ENCODE assay signal across 12 cellular contexts in genomic region chr15:74792227-74793016, GRCh38. TPM values are rescaled to one million over a fixed set of nuclear protein-coding genes. Genes with fewer than 3 reads are reported as not detected.
DNase-seq lines count a peak whose midpoint lies in the region; ATAC-seq, FAIRE-seq and TF ChIP-seq lines count a peak whose summit lies in the region.
"Had no signal": no experiment of that assay in that cellular context is flagged by ENCODE, and none has a peak within 500 bp of the region (broad histone marks: within the 10 kb centered on the region; RNA-seq: fewer than 3 reads in every experiment).

No MANE protein-coding gene starts in this region.

- no peak overlapping the region for H3K56ac ChIP-seq in H1 (replicated peaks; ENCODE audit: insufficient read length, low read depth, low read length)

- H3K4me1 ChIP-seq in Peyer's patch (peaks cover 19 to 76% (median 52%) of the 10 kb centered on the region in 4 donors), H1 (replicated peaks in 1 of 4; ENCODE audit: control insufficient read depth in 3 of 4, insufficient read depth in 4 of 4, low read length in 3 of 4) (peaks cover 4 to 27% (median 14%) of the 10 kb centered on the region in 4 experiments), stomach (peaks cover 59 to 95% (median 73%) of the 10 kb centered on the region in 4 donors), neuronal stem cell (ENCODE audit: control insufficient read depth in 2 of 2, insufficient read depth in 1 of 2, low read depth in 1 of 2, low read length in 2 of 2) (peaks cover 11 to 19% of the 10 kb centered on the region in 2 donors)

- H2AFZ ChIP-seq in H1 (ENCODE audit: low read length) (no peak overlapping the region), neuronal stem cell (ENCODE audit: low read length) (no peak overlapping the region)

- TF ChIP-seq POLR2A in Peyer's patch (IDR thresholded peaks at IDR 0.05) (no peak), H1 (IDR thresholded peaks at IDR 0.05; ENCODE audit: control extremely low read depth in 1 of 2, low read depth in 2 of 2, low read length in 2 of 2) (no peak), stomach (IDR thresholded peaks at IDR 0.05) (no peak)

- no peak for FAIRE-seq in H1 (lab: Jason Lieb, UNC)

- H4K5ac ChIP-seq in H1 (ENCODE audit: insufficient read length, low read depth, low read length) = no peak overlapping the region

- peaks cover 29% of the 10 kb centered on the region for H3K79me1 ChIP-seq in H1 (ENCODE audit: low read depth, low read length)
- H3K79me1 ChIP-seq in neuronal stem cell (ENCODE audit: low read depth, low read length) = peaks cover 8% of the 10 kb centered on the region

- no peak overlapping the region for H2BK5ac ChIP-seq in H1 (ENCODE audit: low read depth, low read length)
- H2BK5ac ChIP-seq in neuronal stem cell (ENCODE audit: low read length) = no peak overlapping the region

- H4K20me1 ChIP-seq in H1 (replicated peaks in 1 of 2; ENCODE audit: control insufficient read depth in 1 of 2, insufficient read depth in 2 of 2, low read length in 2 of 2) = peaks cover 36 to 49% of the 10 kb centered on the region in 2 experiments

- no peak overlapping the region for H3K23ac ChIP-seq in H1 (ENCODE audit: insufficient read length)
- H3K23ac ChIP-seq in neuronal stem cell (ENCODE audit: low read depth, low read length, poor library complexity) = no peak overlapping the region

- no peaks in the 10 kb centered on the region for H3K27me3 Mint-ChIP-seq in activated naive CD4-positive, alpha-beta T cell treated with anti-CD3 and anti-CD28 coated beads for 36 hours (ENCODE audit: low read depth)

- peaks cover 0 to 7% of the 10 kb centered on the region in 2 experiments; a peak in 1 of 4 replicates for H3K79me2 ChIP-seq in H1 (ENCODE audit: control insufficient read depth in 1 of 2, insufficient read depth in 2 of 2, low read length in 2 of 2)

- DNase-seq in activated naive CD4-positive, alpha-beta T cell treated with anti-CD3 and anti-CD28 coated beads for 36 hours = no peak
- DNase-seq in activated naive CD4-positive, alpha-beta T cell treated with anti-CD3 and anti-CD28 coated beads, Interleukin-2, amount 50 U/mL, for 16 hours = no peak
- peak in 1 of 3 donors; percentile 44 for DNase-seq in Peyer's patch
- DNase-seq in H1 (ENCODE audit: low read depth in 1 of 2, low spot score in 2 of 2) = no peak
- no peak for DNase-seq in stomach
- DNase-seq in neuronal stem cell (ENCODE audit: low spot score) = no peak
- DNase-seq in stimulated activated CD4-positive, alpha-beta T cell treated with anti-CD3 and anti-CD28 coated beads, Interleukin-4, amount 100 ng/mL, for 1 hour = no peak
- DNase-seq: SHP77; stimulated activated CD4-positive, alpha-beta T cell treated with anti-CD3 and anti-CD28 coated beads, Interleukin-15, amount 100 ng/mL, for 24 hours had no signal

- H3K36me3 Mint-ChIP-seq in activated naive CD4-positive, alpha-beta T cell treated with anti-CD3 and anti-CD28 coated beads for 36 hours (ENCODE audit: low read depth) = peaks cover 44% of the 10 kb centered on the region

- no peaks in the 10 kb centered on the region for H3K9me3 ChIP-seq in Peyer's patch
- no peaks in the 10 kb centered on the region for H3K9me3 ChIP-seq in H1 (ENCODE audit: insufficient read depth in 2 of 2, low read depth in 1 of 2, low read length in 1 of 2)
- H3K9me3 ChIP-seq in stomach = no peaks in the 10 kb centered on the region
- H3K9me3 ChIP-seq in neuronal stem cell (replicated peaks in 1 of 2; ENCODE audit: control insufficient read depth in 2 of 2, insufficient read depth in 1 of 2, low read depth in 1 of 2, low read length in 2 of 2) = no peaks in the 10 kb centered on the region

- H3K4ac ChIP-seq in H1 (replicated peaks; ENCODE audit: insufficient read length, low read depth, low read length) = no peak overlapping the region
- H3K4ac ChIP-seq in neuronal stem cell (ENCODE audit: low read length) = no peak overlapping the region

- no peak overlapping the region for H3K18ac ChIP-seq in H1 (ENCODE audit: extremely low read depth, low read length)
- H3K18ac ChIP-seq in neuronal stem cell (ENCODE audit: low read length) = no peak overlapping the region

- TF ChIP-seq CTCF in Peyer's patch (IDR thresholded peaks at IDR 0.05) = no peak
- no peak for TF ChIP-seq CTCF in H1 (IDR thresholded peaks at IDR 0.05; ENCODE audit: control extremely low read depth in 1 of 3, insufficient read depth in 1 of 3, low read depth in 1 of 3, low read length in 3 of 3)
- TF ChIP-seq CTCF in stomach (IDR thresholded peaks at IDR 0.05) = no peak

- H3K27ac ChIP-seq in Peyer's patch (peak overlapping the region in 3 of 4 donors; percentile 12 to 97 (median 37)), H1 (ENCODE audit: low read depth, low read length) (no peak overlapping the region), stomach (peak overlapping the region in 3 of 5 donors; percentile 6 to 36 (median 19)), neuronal stem cell (replicated peaks; ENCODE audit: low read length) (no peak overlapping the region)

- H4K8ac ChIP-seq in H1 (ENCODE audit: extremely low read depth, insufficient read depth, low read length) (no peak overlapping the region), neuronal stem cell (ENCODE audit: low read depth, low read length) (no peak overlapping the region)

- 92% methylated on average over 12 of the region's 12 CpGs; no CpG with 5 or more reads in 1 of the 2 experiments for WGBS in H1 (ENCODE audit: extremely low coverage in 1 of 2, insufficient coverage in 1 of 2, insufficient read length in 1 of 2, insufficient replicate concordance in 2 of 2, low coverage in 1 of 2, low lambda C conversion rate in 2 of 2, missing lambda C conversion rate in 1 of 2), 2 experiments
- 67 to 78% (median 72%) methylated on average over 10 to 12 of the region's 12 CpGs for WGBS in stomach, 5 donors
- no CpG with 5 or more reads among the region's 12 CpGs for WGBS in neuronal stem cell (ENCODE audit: extremely low coverage in 2 of 2, insufficient read length in 2 of 2, insufficient replicate concordance in 1 of 2), 2 donors

- peak overlapping the region in 1 of 4 donors; percentile 30 for H3K4me3 ChIP-seq in Peyer's patch
- H3K4me3 ChIP-seq in H1 (ENCODE audit: extremely low read depth in 1 of 4, insufficient read depth in 2 of 4, low read depth in 3 of 4, low read length in 4 of 4) = no peak overlapping the region
- H3K4me3 ChIP-seq in stomach = no peak overlapping the region
- no peak overlapping the region for H3K4me3 ChIP-seq in neuronal stem cell (ENCODE audit: low read length in 2 of 2)

- H3K9me3 Mint-ChIP-seq in activated naive CD4-positive, alpha-beta T cell treated with anti-CD3 and anti-CD28 coated beads for 36 hours = no peaks in the 10 kb centered on the region

- peak overlapping the region; percentile 3 for H3K4me3 Mint-ChIP-seq in activated naive CD4-positive, alpha-beta T cell treated with anti-CD3 and anti-CD28 coated beads for 36 hours

- H2BK12ac ChIP-seq in H1 (ENCODE audit: low read depth, low read length) (no peak overlapping the region), neuronal stem cell (ENCODE audit: low read length) (no peak overlapping the region)

- intact Hi-C loops in activated naive CD4-positive, alpha-beta T cell treated with anti-CD3 and anti-CD28 coated beads for 36 hours (cut with micrococcal nuclease) = no loop called here
- intact Hi-C loops in stomach (cut with DNase I; ENCODE audit: low total_unique reads) = no loop called here

- TF ChIP-seq RAD21 in H1 (IDR thresholded peaks at IDR 0.05 in 1 of 2, conservative IDR thresholded peaks at IDR 0.05 in 1 of 2; ENCODE audit: low read depth in 2 of 2, low read length in 2 of 2) = no peak

- CTCF ChIA-PET in activated naive CD4-positive, alpha-beta T cell treated with anti-CD3 and anti-CD28 coated beads for 36 hours (lab: Charles Lee) = interaction anchor here (0.8 to 29.5 kb wide), 6 partner anchors 13 to 417 kb away, joined by 3 to 1193 read pairs (median 5); partner anchors contain the start of gene CSK
- CTCF ChIA-PET in H1 (lab: Charles Lee; ENCODE audit: partially characterized antibody) = interaction anchor here (0.5 to 53.7 kb wide), 15 partner anchors 8 to 239 kb away, joined by 3 to 1439 read pairs (median 5); partner anchors contain the start of genes CLK3 and CSK

- no peak for ATAC-seq in activated CD4-positive, CD25-positive, alpha-beta regulatory T cell treated with anti-CD3 and anti-CD28 coated beads, Interleukin-2, amount 50 U/mL, for 24 hours
- ATAC-seq: HCT116 had no signal

- H3K4me2 ChIP-seq in H1 (ENCODE audit: insufficient read depth in 1 of 2, low read depth in 2 of 2, low read length in 2 of 2) (no peak overlapping the region), neuronal stem cell (ENCODE audit: insufficient read depth, low read length, poor library complexity, severe bottlenecking) (no peak overlapping the region)

- H2AK5ac ChIP-seq in H1 (ENCODE audit: low read depth, low read length) (no peak overlapping the region), neuronal stem cell (ENCODE audit: low read depth, low read length) (no peak overlapping the region)

- H2BK120ac ChIP-seq in H1 (replicated peaks; ENCODE audit: low read depth, low read length) = no peak overlapping the region
- H2BK120ac ChIP-seq in neuronal stem cell (ENCODE audit: low read depth, low read length) = no peak overlapping the region

- TF ChIP-seq EP300 in H1 (IDR thresholded peaks at IDR 0.05; ENCODE audit: borderline replicate concordance in 1 of 2, low read depth in 2 of 2, low read length in 2 of 2) (no peak), stomach (IDR thresholded peaks at IDR 0.05) (no peak)

- H2BK20ac ChIP-seq in H1 (ENCODE audit: low read length) = no peak overlapping the region

- no peaks in the 10 kb centered on the region for H3K27me3 ChIP-seq in Peyer's patch
- H3K27me3 ChIP-seq in H1 (replicated peaks in 1 of 4; ENCODE audit: control insufficient read depth in 3 of 4, extremely low read depth in 1 of 4, insufficient read depth in 3 of 4, low read length in 3 of 4) = no peaks in the 10 kb centered on the region
- no peaks in the 10 kb centered on the region for H3K27me3 ChIP-seq in stomach
- no peaks in the 10 kb centered on the region for H3K27me3 ChIP-seq in neuronal stem cell (ENCODE audit: control insufficient read depth in 3 of 3, insufficient read depth in 3 of 3, low read depth in 1 of 3, low read length in 3 of 3)

- H3K9ac ChIP-seq in H1 (replicated peaks in 1 of 4; ENCODE audit: extremely low read depth in 1 of 4, low read depth in 3 of 4, low read length in 3 of 4) = no peak overlapping the region
- no peak overlapping the region for H3K9ac ChIP-seq in neuronal stem cell (ENCODE audit: low read depth, low read length, poor library complexity)

- H3K14ac ChIP-seq in H1 (ENCODE audit: insufficient read length) (no peak overlapping the region), neuronal stem cell (ENCODE audit: low read length) (no peak overlapping the region)

- no peaks in the 10 kb centered on the region for H3K23me2 ChIP-seq in H1 (ENCODE audit: low read depth, low read length)

- POLR2A ChIA-PET in H1 (lab: Charles Lee; ENCODE audit: partially characterized antibody) = interaction anchor here (0.6 to 2.8 kb wide), 8 partner anchors 8 to 275 kb away, joined by 3 to 14 read pairs (median 4); partner anchors contain the start of gene CSK

- H3K36me3 ChIP-seq in Peyer's patch (no peaks in the 10 kb centered on the region), H1 (ENCODE audit: control insufficient read depth in 2 of 4, insufficient read depth in 4 of 4, low read length in 3 of 4) (no peaks in the 10 kb centered on the region), stomach (peaks cover 0 to 12% (median 3%) of the 10 kb centered on the region in 4 donors), neuronal stem cell (replicated peaks in 1 of 2; ENCODE audit: control insufficient read depth in 2 of 2, insufficient read depth in 2 of 2, low read length in 2 of 2) (peaks cover 3 to 15% of the 10 kb centered on the region in 2 donors)

- H3K4me1 Mint-ChIP-seq in activated naive CD4-positive, alpha-beta T cell treated with anti-CD3 and anti-CD28 coated beads for 36 hours (ENCODE audit: low read depth) = peaks cover 89% of the 10 kb centered on the region

- peak overlapping the region; percentile 99 for H3K27ac Mint-ChIP-seq in activated naive CD4-positive, alpha-beta T cell treated with anti-CD3 and anti-CD28 coated beads for 36 hours

- H2BK15ac ChIP-seq in H1 (ENCODE audit: low read length) = no peak overlapping the region
- H2BK15ac ChIP-seq in neuronal stem cell (ENCODE audit: low read length) = no peak overlapping the region

- H4K91ac ChIP-seq in H1 (replicated peaks; ENCODE audit: insufficient read length, low read length) = no peak overlapping the region
- H4K91ac ChIP-seq in neuronal stem cell (ENCODE audit: low read depth, low read length, poor library complexity) = no peak overlapping the region

RNA-seq across cellular contexts. Expression of gene CSK, which starts 10.5 kb away (rescaled TPM):
- total RNA-seq in activated naive CD4-positive, alpha-beta T cell treated with anti-CD3 and anti-CD28 coated beads for 36 hours = 100 to 1,000 TPM; 272 to 282 TPM
- 100 to 1,000 TPM in 1 of 4 donors, 10 to 100 TPM in 3; 53.8 to 122 (median 66.2) TPM for total RNA-seq in Peyer's patch
- total RNA-seq in H1 (2021; fragmentation: NEBNext Ultra II Directional; extraction: Animal tissue kit (Norgen Biotek cat#: 25700)) = 50.2 and 51.7 TPM in 2 replicates
- polyA plus RNA-seq in H1 (2011; rRNA removed) = 13.7 and 23.0 TPM in 2 replicates
- 16.8 TPM for polyA plus RNA-seq in H1 (2011; cell fraction: cytosol; rRNA removed)
- polyA plus RNA-seq in H1 (2011; cell fraction: nucleus; rRNA removed) = 40.7 TPM
- 31.1 to 46.6 TPM (median 42.9 TPM) in 4 replicates for polyA plus RNA-seq in H1 (2012, experiment 1 of 2)
- polyA plus RNA-seq in H1 (2012, experiment 2 of 2) = 39.8 TPM
- polyA plus RNA-seq in H1 (2013, experiment 1 of 2) = 22.2 TPM
- 21.3 TPM for polyA plus RNA-seq in H1 (2013, experiment 2 of 2)
- 12.9 and 26.4 TPM in 2 replicates for polyA minus RNA-seq in H1 (2011; rRNA and poly(A)+ RNA removed)
- polyA minus RNA-seq in H1 (2011; cell fraction: cytosol; rRNA and poly(A)+ RNA removed) = 21.8 TPM
- polyA minus RNA-seq in H1 (2011; cell fraction: nucleus; rRNA and poly(A)+ RNA removed) = 19.3 TPM
- total RNA-seq in stomach = 10 to 100 TPM; 15.2 to 61.0 (median 20.7) TPM
- 10 to 100 TPM; 21.8 to 33.4 (median 26.2) TPM for polyA plus RNA-seq in stomach
- 40.7 TPM for polyA plus RNA-seq in neuronal stem cell (2013, experiment 1 of 2)
- polyA plus RNA-seq in neuronal stem cell (2013, experiment 2 of 2) = 40.4 TPM

RNA-seq across cellular contexts. Expression of gene LMAN1L, which starts 20.2 kb away (rescaled TPM):
- total RNA-seq in activated naive CD4-positive, alpha-beta T cell treated with anti-CD3 and anti-CD28 coated beads for 36 hours = not detected
- not detected for total RNA-seq in Peyer's patch
- not detected in 2 replicates for total RNA-seq in H1 (2021; fragmentation: NEBNext Ultra II Directional; extraction: Animal tissue kit (Norgen Biotek cat#: 25700))
- polyA plus RNA-seq in H1 (2011; rRNA removed) = not detected in 2 replicates
- 0.03 TPM for polyA plus RNA-seq in H1 (2011; cell fraction: cytosol; rRNA removed)
- polyA plus RNA-seq in H1 (2011; cell fraction: nucleus; rRNA removed) = not detected
- polyA plus RNA-seq in H1 (2012, experiment 1 of 2) = not detected in 4 replicates
- polyA plus RNA-seq in H1 (2012, experiment 2 of 2) = not detected
- polyA plus RNA-seq in H1 (2013, experiment 1 of 2) = not detected
- not detected for polyA plus RNA-seq in H1 (2013, experiment 2 of 2)
- polyA minus RNA-seq in H1 (2011; rRNA and poly(A)+ RNA removed) = not detected in 2 replicates
- not detected for polyA minus RNA-seq in H1 (2011; cell fraction: cytosol; rRNA and poly(A)+ RNA removed)
- polyA minus RNA-seq in H1 (2011; cell fraction: nucleus; rRNA and poly(A)+ RNA removed) = not detected
- 10 to 100 TPM in 1 of 5 donors, 1 to 10 TPM in 1, not detected in 3; 5.9 to 83.5 TPM for total RNA-seq in stomach
- not detected for polyA plus RNA-seq in stomach
- polyA plus RNA-seq in neuronal stem cell (2013, experiment 1 of 2) = not detected
- not detected for polyA plus RNA-seq in neuronal stem cell (2013, experiment 2 of 2)
- total RNA-seq: NCI-H460 had no signal

RNA-seq across cellular contexts. Expression of gene CPLX3, which starts 34.0 kb away (rescaled TPM):
- total RNA-seq in activated naive CD4-positive, alpha-beta T cell treated with anti-CD3 and anti-CD28 coated beads for 36 hours = not detected
- not detected for total RNA-seq in Peyer's patch
- not detected in 2 replicates for total RNA-seq in H1 (2021; fragmentation: NEBNext Ultra II Directional; extraction: Animal tissue kit (Norgen Biotek cat#: 25700))
- 0.17 and 0.27 TPM in 2 replicates for polyA plus RNA-seq in H1 (2011; rRNA removed)
- 0.23 TPM for polyA plus RNA-seq in H1 (2011; cell fraction: cytosol; rRNA removed)
- polyA plus RNA-seq in H1 (2011; cell fraction: nucleus; rRNA removed) = 0.16 TPM
- 0.08 to 0.19 TPM (median 0.08 TPM) in 3 of 4 replicates, not detected in the other for polyA plus RNA-seq in H1 (2012, experiment 1 of 2)
- polyA plus RNA-seq in H1 (2012, experiment 2 of 2) = 0.09 TPM
- 0.10 TPM for polyA plus RNA-seq in H1 (2013, experiment 1 of 2)
- 0.11 TPM for polyA plus RNA-seq in H1 (2013, experiment 2 of 2)
- 0.28 TPM in 1 of 2 replicates, not detected in the other for polyA minus RNA-seq in H1 (2011; rRNA and poly(A)+ RNA removed)
- polyA minus RNA-seq in H1 (2011; cell fraction: cytosol; rRNA and poly(A)+ RNA removed) = not detected
- polyA minus RNA-seq in H1 (2011; cell fraction: nucleus; rRNA and poly(A)+ RNA removed) = not detected
- 10 to 100 TPM in 2 of 5 donors, not detected in 3; 37.5 to 57.8 TPM for total RNA-seq in stomach
- polyA plus RNA-seq in stomach = 1 to 10 TPM in 1 of 3 donors, under 1 TPM in 1, not detected in 1; 0.61 to 1.4 TPM
- 0.03 TPM for polyA plus RNA-seq in neuronal stem cell (2013, experiment 1 of 2)
- 0.03 TPM for polyA plus RNA-seq in neuronal stem cell (2013, experiment 2 of 2)

RNA-seq across cellular contexts. Expression of gene CYP1A2, which starts 43.8 kb away (rescaled TPM):
- not detected for total RNA-seq in activated naive CD4-positive, alpha-beta T cell treated with anti-CD3 and anti-CD28 coated beads for 36 hours
- total RNA-seq in Peyer's patch (not detected), stomach (not detected)
- not detected in 2 replicates for total RNA-seq in H1 (2021; fragmentation: NEBNext Ultra II Directional; extraction: Animal tissue kit (Norgen Biotek cat#: 25700))
- polyA plus RNA-seq in H1 (2011; rRNA removed) (not detected in 2 replicates), stomach (not detected)
- not detected for polyA plus RNA-seq in H1 (2011; cell fraction: cytosol; rRNA removed)
- polyA plus RNA-seq in H1 (2011; cell fraction: nucleus; rRNA removed) = not detected
- not detected in 4 replicates for polyA plus RNA-seq in H1 (2012, experiment 1 of 2)
- polyA plus RNA-seq in H1 (2012, experiment 2 of 2) = not detected
- 0.02 TPM for polyA plus RNA-seq in H1 (2013, experiment 1 of 2)
- not detected for polyA plus RNA-seq in H1 (2013, experiment 2 of 2)
- polyA minus RNA-seq in H1 (2011; rRNA and poly(A)+ RNA removed) = not detected in 2 replicates
- polyA minus RNA-seq in H1 (2011; cell fraction: cytosol; rRNA and poly(A)+ RNA removed) = not detected
- polyA minus RNA-seq in H1 (2011; cell fraction: nucleus; rRNA and poly(A)+ RNA removed) = not detected
- not detected for polyA plus RNA-seq in neuronal stem cell (2013, experiment 1 of 2)
- polyA plus RNA-seq in neuronal stem cell (2013, experiment 2 of 2) = not detected
- total RNA-seq: NCI-H460 had no signal

RNA-seq across cellular contexts. Expression of gene ULK3, which starts 50.5 kb away (rescaled TPM):
- total RNA-seq in activated naive CD4-positive, alpha-beta T cell treated with anti-CD3 and anti-CD28 coated beads for 36 hours = 10 to 100 TPM; 58.9 to 69.2 TPM
- 100 to 1,000 TPM; 194 to 508 (median 288) TPM for total RNA-seq in Peyer's patch
- 25.0 and 27.1 TPM in 2 replicates for total RNA-seq in H1 (2021; fragmentation: NEBNext Ultra II Directional; extraction: Animal tissue kit (Norgen Biotek cat#: 25700))
- 34.4 and 52.2 TPM in 2 replicates for polyA plus RNA-seq in H1 (2011; rRNA removed)
- 39.6 TPM for polyA plus RNA-seq in H1 (2011; cell fraction: cytosol; rRNA removed)
- polyA plus RNA-seq in H1 (2011; cell fraction: nucleus; rRNA removed) = 241 TPM
- polyA plus RNA-seq in H1 (2012, experiment 1 of 2) = 23.8 to 32.8 TPM (median 27.6 TPM) in 4 replicates
- polyA plus RNA-seq in H1 (2012, experiment 2 of 2) = 22.2 TPM
- polyA plus RNA-seq in H1 (2013, experiment 1 of 2) = 23.5 TPM
- polyA plus RNA-seq in H1 (2013, experiment 2 of 2) = 20.5 TPM
- 22.9 and 29.2 TPM in 2 replicates for polyA minus RNA-seq in H1 (2011; rRNA and poly(A)+ RNA removed)
- 14.8 TPM for polyA minus RNA-seq in H1 (2011; cell fraction: cytosol; rRNA and poly(A)+ RNA removed)
- 30.0 TPM for polyA minus RNA-seq in H1 (2011; cell fraction: nucleus; rRNA and poly(A)+ RNA removed)
- total RNA-seq in stomach = 100 to 1,000 TPM in 2 of 5 donors, 10 to 100 TPM in 3; 25.0 to 251 (median 50.7) TPM
- 10 to 100 TPM; 19.4 to 42.4 (median 24.0) TPM for polyA plus RNA-seq in stomach
- 16.2 TPM for polyA plus RNA-seq in neuronal stem cell (2013, experiment 1 of 2)
- polyA plus RNA-seq in neuronal stem cell (2013, experiment 2 of 2) = 15.9 TPM

Comparison
In these comparisons a context has a peak if more than half of its experiments do, and no peak if none do; other contexts are left out.
1. H3K27ac ChIP-seq: peak in Peyer's patch (3 of 4) and stomach (3 of 5); none in H1 (single experiment) and neuronal stem cell (single experiment).